Comparison of ENCODE assay signal across 1 cellular context in genomic region chr17:42422958-42423712, GRCh38.
TF ChIP-seq lines count a peak whose summit lies in the region.

Gene CAVIN1 (minus strand): TSS chr17:42423256. CDS start chr17:42423097, 159 bp downstream.

TF ChIP-seq in K562, 482 proteins besides CTCF, POLR2A, EP300 and RAD21 (continued from another document and continues in another):
- TF ChIP-seq PRDM10 (IDR thresholded peaks at IDR 0.05; ENCODE audit: partially characterized antibody) (peak; percentile 14), ATF4 (CRISPR knock-in tag; IDR thresholded peaks at IDR 0.05) (no peak), POLR2H (tag; IDR thresholded peaks at IDR 0.05; ENCODE audit: low read depth) (peak; percentile 51; the same call in 1 of the 2 replicates), ZBTB2 (IDR thresholded peaks at IDR 0.05) (no peak), ZNF3 (CRISPR knock-in tag; IDR thresholded peaks at IDR 0.05) (no peak), CSDE1 (IDR thresholded peaks at IDR 0.05) (no peak), PML (IDR thresholded peaks at IDR 0.05; ENCODE audit: low read length) (peak; percentile 35; the same call in 1 of the 2 replicates), TFAM (CRISPR knock-in tag; conservative IDR thresholded peaks at IDR 0.05) (no peak), ZBTB7A (IDR thresholded peaks at IDR 0.05; ENCODE audit: borderline replicate concordance, control insufficient read depth, low read depth, low read length) (peak; percentile 39; the same call in 1 of the 2 replicates), PHF8 (IDR thresholded peaks at IDR 0.05; ENCODE audit: borderline replicate concordance, low read length) (peak; percentile 67; the same call in 1 of the 2 replicates), ZNF586 (CRISPR knock-in tag; conservative IDR thresholded peaks at IDR 0.05) (no peak), CREM (IDR thresholded peaks at IDR 0.05; ENCODE audit: low read depth) (peak; percentile 45; the same call in 1 of the 2 replicates), ZNF398 (CRISPR knock-in tag; IDR thresholded peaks at IDR 0.05) (no peak), ZBTB8A (IDR thresholded peaks at IDR 0.05; ENCODE audit: partially characterized antibody) (no peak), RFX1 (IDR thresholded peaks at IDR 0.05) (no peak), CHCHD3 (CRISPR knock-in tag; IDR thresholded peaks at IDR 0.05) (no peak), E2F5 (CRISPR knock-in tag; IDR thresholded peaks at IDR 0.05) (no peak), HMG20B (CRISPR knock-in tag; IDR thresholded peaks at IDR 0.05) (no peak), CREB3 (tag; conservative IDR thresholded peaks at IDR 0.05; ENCODE audit: low read depth) (no peak), JUND (IDR thresholded peaks at IDR 0.05; ENCODE audit: borderline replicate concordance, low read depth, low read length) (0 out of 2 replicates have a peak, but pooled peaks have one; percentile 5), JUND (tag; IDR thresholded peaks at IDR 0.05; ENCODE audit: borderline replicate concordance, low read depth, low read length) (no peak; the same call in 2 of the 3 replicates), SRSF3 (IDR thresholded peaks at IDR 0.05; ENCODE audit: insufficient read depth, low read length) (no peak), ZC3H8 (IDR thresholded peaks at IDR 0.05) (no peak), BRCA1 (IDR thresholded peaks at IDR 0.05) (no peak), BRCA1 (CRISPR knock-in tag; IDR thresholded peaks at IDR 0.05) (no peak), PRPF4 (IDR thresholded peaks at IDR 0.05; ENCODE audit: insufficient read depth, low read depth, low read length, poor library complexity, severe bottlenecking) (no peak), MED1 (CRISPR knock-in tag; IDR thresholded peaks at IDR 0.05; ENCODE audit: borderline replicate concordance) (no peak), HMGN3 (IDR thresholded peaks at IDR 0.05; ENCODE audit: borderline replicate concordance, extremely low read depth, insufficient read length, low read depth, low read length) (peak; percentile 92), RCOR1 (IDR thresholded peaks at IDR 0.05; ENCODE audit: borderline replicate concordance in 1 of 2, low read depth in 2 of 2, low read length in 2 of 2) (peak in 1 of 2 experiments; percentile 44; a peak in 1 of 4 replicates), SUPT5H (IDR thresholded peaks at IDR 0.05) (peak; percentile 90), CTBP1 (IDR thresholded peaks at IDR 0.05; ENCODE audit: borderline replicate concordance) (peak; percentile 83), CXXC5 (CRISPR knock-in tag; IDR thresholded peaks at IDR 0.05) (peak; percentile 52), NONO (IDR thresholded peaks at IDR 0.05; ENCODE audit: low read depth in 2 of 2, low read length in 1 of 2) (peak in 1 of 2 experiments; percentile 49; a peak in 1 of 4 replicates), SPI1 (IDR thresholded peaks at IDR 0.05; ENCODE audit: borderline replicate concordance, low read depth, low read length) (no peak), ETV6 (IDR thresholded peaks at IDR 0.05; ENCODE audit: borderline replicate concordance in 1 of 2, low read depth in 2 of 2, low read length in 1 of 2) (no peak), ETV6 (CRISPR knock-in tag; IDR thresholded peaks at IDR 0.05; ENCODE audit: borderline replicate concordance) (no peak), HDAC2 (IDR thresholded peaks at IDR 0.05) (peak; percentile 30; the same call in 1 of the 2 replicates), HMGXB4 (CRISPR knock-in tag; IDR thresholded peaks at IDR 0.05) (no peak), STAT5A (IDR thresholded peaks at IDR 0.05; ENCODE audit: borderline replicate concordance, low read length) (no peak), ZNF655 (CRISPR knock-in tag; IDR thresholded peaks at IDR 0.05) (no peak), TEAD2 (tag; IDR thresholded peaks at IDR 0.05) (no peak), ZNF316 (IDR thresholded peaks at IDR 0.05) (no peak), CHAMP1 (IDR thresholded peaks at IDR 0.05) (no peak), COPS2 (conservative IDR thresholded peaks at IDR 0.05) (no peak), VEZF1 (CRISPR knock-in tag; IDR thresholded peaks at IDR 0.05) (peak; percentile 90), ZNF766 (CRISPR knock-in tag; conservative IDR thresholded peaks at IDR 0.05) (no peak), ZNF444 (CRISPR knock-in tag; IDR thresholded peaks at IDR 0.05) (no peak), CC2D1A (IDR thresholded peaks at IDR 0.05) (no peak), POLR2G (IDR thresholded peaks at IDR 0.05; ENCODE audit: low read depth, low read length) (peak; percentile 99), MAFK (IDR thresholded peaks at IDR 0.05; ENCODE audit: low read length) (no peak), MXI1 (IDR thresholded peaks at IDR 0.05; ENCODE audit: low read depth, low read length) (no peak), SRF (CRISPR knock-in tag; IDR thresholded peaks at IDR 0.05) (0 out of 4 replicates have a peak, but pooled peaks of 1 of the 2 experiments have one; percentile 49), ZNF79 (CRISPR knock-in tag; IDR thresholded peaks at IDR 0.05; ENCODE audit: low read depth) (no peak), MTF1 (CRISPR knock-in tag; IDR thresholded peaks at IDR 0.05; ENCODE audit: borderline replicate concordance) (no peak), ZNF436 (CRISPR knock-in tag; IDR thresholded peaks at IDR 0.05) (no peak)
